25 cellular contexts compared by ENCODE assay signal in genomic region chr1:223140551-223140950, GRCh38. TPM values are rescaled to one million over a fixed set of nuclear protein-coding genes. Genes with fewer than 3 reads are reported as not detected.
A peak's percentile ranks its signal among the peaks of the same experiment; 100 is the strongest.
DNase-seq lines count a peak whose midpoint lies in the region; ATAC-seq and TF ChIP-seq lines count a peak whose summit lies in the region.
"Had no signal": no experiment of that assay in that cellular context is flagged by ENCODE, and none has a peak within 500 bp of the region (broad histone marks: within the 10 kb centered on the region; RNA-seq: fewer than 3 reads in every experiment).

No MANE protein-coding gene starts in this region.

- H3K36me3 ChIP-seq in GM23338 (ENCODE audit: insufficient read depth), result no peaks in the 10 kb centered on the region
- no peaks in the 10 kb centered on the region for H3K36me3 ChIP-seq in body of pancreas (replicated peaks in 1 of 2; ENCODE audit: insufficient read depth in 1 of 2, low read depth in 2 of 2)
- H3K36me3 ChIP-seq in left lung, result no peaks in the 10 kb centered on the region
- H3K36me3 ChIP-seq in smooth muscle cell (ENCODE audit: low read depth), result no peaks in the 10 kb centered on the region
- H3K36me3 ChIP-seq in ovary, result no peaks in the 10 kb centered on the region
- H3K36me3 ChIP-seq in colonic mucosa, result no peaks in the 10 kb centered on the region
- H3K36me3 ChIP-seq: pancreas, WERI-Rb-1 had no signal

- H3K27ac ChIP-seq in GM23338 (ENCODE audit: low read depth), result no peak overlapping the region
- peak overlapping the region; percentile 50 to 73 (median 71) for H3K27ac ChIP-seq in body of pancreas
- H3K27ac ChIP-seq in left lung, result peak overlapping the region; percentile 5 to 42
- no peak overlapping the region for H3K27ac ChIP-seq in smooth muscle cell (ENCODE audit: low read depth)
- no peak overlapping the region for H3K27ac ChIP-seq in ovary
- no peak overlapping the region for H3K27ac ChIP-seq in colonic mucosa
- H3K27ac ChIP-seq: WERI-Rb-1 had no signal

- H3K9ac ChIP-seq in smooth muscle cell (ENCODE audit: low read depth) (no peak overlapping the region), colonic mucosa (ENCODE audit: low read depth in 2 of 2, low read length in 2 of 2) (peak overlapping the region in 1 of 2 donors; percentile 22)
- H3K9ac ChIP-seq: SK-N-SH had no signal

- H3K27me3 Mint-ChIP-seq in GM23338 (ENCODE audit: insufficient read depth, low read depth, poor library complexity), result peaks cover 12% of the 10 kb centered on the region
- peaks cover 13% of the 10 kb centered on the region for H3K27me3 Mint-ChIP-seq in T-helper 2 cell treated with Interferon-gamma antibody and Interleukin-4, amounts not matched to agents 5 μg/mL and 100 μg/mL, for 36 hours (ENCODE audit: low read depth)
- H3K27me3 Mint-ChIP-seq: activated naive CD8-positive, alpha-beta T cell; CD4-positive, alpha-beta T cell had no signal

- H3K4me1 ChIP-seq in GM23338 (ENCODE audit: insufficient read depth) (peaks cover 11% of the 10 kb centered on the region), body of pancreas (peaks cover 51% of the 10 kb centered on the region), left lung (peaks cover 25 to 84% of the 10 kb centered on the region in 2 donors), smooth muscle cell (ENCODE audit: low read depth) (peaks cover 4% of the 10 kb centered on the region), ovary (ENCODE audit: insufficient read depth) (peaks cover 17% of the 10 kb centered on the region), colonic mucosa (peaks cover 8% of the 10 kb centered on the region)

- H3K79me2 ChIP-seq in GM23338 (replicated peaks; ENCODE audit: insufficient read depth) (no peaks in the 10 kb centered on the region), smooth muscle cell (ENCODE audit: low read depth) (no peaks in the 10 kb centered on the region)

- TF ChIP-seq CTCF in GM23338 (conservative IDR thresholded peaks at IDR 0.05; ENCODE audit: low read depth in 2 of 2) (no peak), body of pancreas (IDR thresholded peaks at IDR 0.05) (no peak), left lung (IDR thresholded peaks at IDR 0.05) (no peak), smooth muscle cell (IDR thresholded peaks at IDR 0.05; ENCODE audit: borderline replicate concordance, insufficient read depth, poor library complexity, severe bottlenecking) (no peak), ovary (IDR thresholded peaks at IDR 0.05) (no peak), colonic mucosa (IDR thresholded peaks at IDR 0.05) (no peak)

- H3K4me1 Mint-ChIP-seq in GM23338, result peaks cover 28% of the 10 kb centered on the region
- peaks cover 10% of the 10 kb centered on the region for H3K4me1 Mint-ChIP-seq in T-helper 2 cell treated with Interferon-gamma antibody and Interleukin-4, amounts not matched to agents 5 μg/mL and 100 μg/mL, for 36 hours (ENCODE audit: low read depth)

- H3K4me3 ChIP-seq in GM23338 (no peak overlapping the region), body of pancreas (no peak overlapping the region), left lung (no peak overlapping the region), smooth muscle cell (no peak overlapping the region), ovary (no peak overlapping the region), colonic mucosa (no peak overlapping the region)
- H3K4me3 ChIP-seq: pancreas had no signal

- no peak for ATAC-seq in GM23338
- no peak for ATAC-seq in body of pancreas
- no peak for ATAC-seq in left lung
- ATAC-seq: naive thymus-derived CD8-positive, alpha-beta T cell; pancreas; sciatic nerve had no signal

- no peak overlapping the region for H3K27ac Mint-ChIP-seq in GM23338
- no peak overlapping the region for H3K27ac Mint-ChIP-seq in T-helper 2 cell treated with Interferon-gamma antibody and Interleukin-4, amounts not matched to agents 5 μg/mL and 100 μg/mL, for 36 hours
- H3K27ac Mint-ChIP-seq: activated CD4-positive, alpha-beta T cell treated with anti-CD3 and anti-CD28 coated beads, Interleukin-2, amount 10 ng/mL, durations not matched to agents 7 days and 5 days; activated naive CD8-positive, alpha-beta T cell; activated T-helper 1 cell treated with anti-CD3 and anti-CD28 coated beads, Interleukin-12 subunit alpha, Interleukin-12 subunit beta, Interleukin-2, Interleukin-4 antibody, amounts not matched to agents 30 ng/mL and 10 ng/mL and 1 ng/mL, durations not matched to agents 14 hours and 24 hours and 36 hours; CD4-positive, alpha-beta T cell had no signal

- H2AFZ ChIP-seq in GM23338 (0 out of 2 replicates have a peak overlapping the region, but pooled peaks have one; percentile 43), smooth muscle cell (ENCODE audit: low read depth) (peak overlapping the region; percentile 22)

- intact Hi-C loops in body of pancreas (cut with DNase I) (no loop called here), left lung (cut with DNase I) (no loop called here), ovary (cut with DNase I) (no loop called here), colonic mucosa (cut with DNase I) (loop anchor here (10.0 kb wide), 1 partner anchor 214 kb away; no protein-coding TSS in a partner anchor)

- H3K9me3 Mint-ChIP-seq in GM23338, result no peaks in the 10 kb centered on the region; the same call in 1 of the 3 replicates
- H3K9me3 Mint-ChIP-seq in T-helper 2 cell treated with Interferon-gamma antibody and Interleukin-4, amounts not matched to agents 5 μg/mL and 100 μg/mL, for 36 hours, result no peaks in the 10 kb centered on the region
- H3K9me3 Mint-ChIP-seq: activated CD4-positive, alpha-beta T cell treated with anti-CD3 and anti-CD28 coated beads, Interleukin-2, amount 10 ng/mL, durations not matched to agents 7 days and 5 days; activated T-helper 1 cell treated with anti-CD3 and anti-CD28 coated beads, Interleukin-12 subunit alpha, Interleukin-12 subunit beta, Interleukin-2, Interleukin-4 antibody, amounts not matched to agents 30 ng/mL and 10 ng/mL and 1 ng/mL, durations not matched to agents 14 hours and 24 hours and 36 hours; CD4-positive, alpha-beta T cell; naive thymus-derived CD8-positive, alpha-beta T cell had no signal

- no peak overlapping the region for H3K4me3 Mint-ChIP-seq in GM23338
- H3K4me3 Mint-ChIP-seq in T-helper 2 cell treated with Interferon-gamma antibody and Interleukin-4, amounts not matched to agents 5 μg/mL and 100 μg/mL, for 36 hours, result no peak overlapping the region
- H3K4me3 Mint-ChIP-seq: activated CD4-positive, alpha-beta T cell treated with anti-CD3 and anti-CD28 coated beads, Interleukin-2, amount 10 ng/mL, durations not matched to agents 7 days and 5 days; activated naive CD8-positive, alpha-beta T cell; activated T-helper 1 cell treated with anti-CD3 and anti-CD28 coated beads, Interleukin-12 subunit alpha, Interleukin-12 subunit beta, Interleukin-2, Interleukin-4 antibody, amounts not matched to agents 30 ng/mL and 10 ng/mL and 1 ng/mL, durations not matched to agents 14 hours and 24 hours and 36 hours; naive thymus-derived CD8-positive, alpha-beta T cell had no signal

- WGBS in body of pancreas, 2 donors, result 83 to 90% methylated on average over 3 of the region's 3 CpGs
- 91% methylated on average over 3 of the region's 3 CpGs for WGBS in smooth muscle cell (ENCODE audit: low lambda C conversion rate)
- whole genome bisulfite sequencing in ovary, 3 donors, result 90 to 92% (median 91%) methylated on average over 3 of the region's 3 CpGs

- no peaks in the 10 kb centered on the region for H4K20me1 ChIP-seq in GM23338 (replicated peaks; ENCODE audit: insufficient read depth)
- no peaks in the 10 kb centered on the region for H4K20me1 ChIP-seq in smooth muscle cell (ENCODE audit: low read depth)

- H3K9me3 ChIP-seq in body of pancreas, result no peaks in the 10 kb centered on the region
- no peaks in the 10 kb centered on the region for H3K9me3 ChIP-seq in left lung
- no peaks in the 10 kb centered on the region for H3K9me3 ChIP-seq in smooth muscle cell (replicated peaks; ENCODE audit: low read depth)
- H3K9me3 ChIP-seq in ovary, result no peaks in the 10 kb centered on the region
- H3K9me3 ChIP-seq in colonic mucosa, result no peaks in the 10 kb centered on the region
- H3K9me3 ChIP-seq: pancreas, SK-N-SH had no signal

- TF ChIP-seq POLR2A in body of pancreas (IDR thresholded peaks at IDR 0.05), result no peak
- no peak for TF ChIP-seq POLR2A in ovary (IDR thresholded peaks at IDR 0.05)

- H3K4me2 ChIP-seq in GM23338 (no peak overlapping the region), smooth muscle cell (no peak overlapping the region)
- H3K4me2 ChIP-seq: SK-N-SH had no signal

- H3F3A ChIP-seq in GM23338 (replicated peaks; ENCODE audit: low read depth) (0 out of 2 replicates have a peak, but pooled peaks cover 10% of the 10 kb centered on the region), smooth muscle cell (ENCODE audit: low read depth) (no peaks in the 10 kb centered on the region)

- H3K27me3 ChIP-seq in GM23338 (ENCODE audit: insufficient read depth) (0 out of 2 replicates have a peak, but pooled peaks cover 9% of the 10 kb centered on the region), body of pancreas (no peaks in the 10 kb centered on the region), left lung (no peaks in the 10 kb centered on the region), smooth muscle cell (ENCODE audit: low read depth) (no peaks in the 10 kb centered on the region), ovary (no peaks in the 10 kb centered on the region), colonic mucosa (no peaks in the 10 kb centered on the region)
- H3K27me3 ChIP-seq: pancreas had no signal

- TF ChIP-seq EP300 in ovary (IDR thresholded peaks at IDR 0.05), result no peak

- H3K9me2 ChIP-seq in GM23338 (ENCODE audit: insufficient read depth), result peaks cover 6% of the 10 kb centered on the region; the same call in 1 of the 2 replicates
- H3K9me2 ChIP-seq: SK-N-SH had no signal

- no peaks in the 10 kb centered on the region for H3K36me3 Mint-ChIP-seq in GM23338 (ENCODE audit: low read depth)
- H3K36me3 Mint-ChIP-seq in T-helper 2 cell treated with Interferon-gamma antibody and Interleukin-4, amounts not matched to agents 5 μg/mL and 100 μg/mL, for 36 hours (ENCODE audit: low read depth), result no peaks in the 10 kb centered on the region
- H3K36me3 Mint-ChIP-seq: activated naive CD8-positive, alpha-beta T cell; naive thymus-derived CD8-positive, alpha-beta T cell had no signal

- DNase-seq in GM23338 (ENCODE audit: low spot score), result no peak
- no peak for DNase-seq in body of pancreas
- DNase-seq in left lung, result no peak
- no peak for DNase-seq in smooth muscle cell (lab: John Stamatoyannopoulos, UW; ENCODE audit: unreplicated experiment)
- no peak for DNase-seq in ovary
- DNase-seq in colonic mucosa, result no peak
- DNase-seq in NCI-H1105 treated with DMSO at 0.1 percent for 48 hours (lab: John Stamatoyannopoulos, UW), result no peak
- DNase-seq in T-helper 2 cell treated with Interferon-gamma antibody and Interleukin-4, amounts not matched to agents 5 μg/mL and 100 μg/mL, for 36 hours (ENCODE audit: low spot score), result no peak
- DNase-seq: activated CD4-positive, alpha-beta T cell treated with anti-CD3 and anti-CD28 coated beads, Interleukin-2, amount 10 ng/mL, durations not matched to agents 7 days and 5 days; CD4-positive, alpha-beta T cell; DMS153; effector CD4-positive, alpha-beta T cell; erythroblast; GDM1; kidney glomerular epithelial cell; naive thymus-derived CD8-positive, alpha-beta T cell; NCI-H187 treated with DMSO at 0.1 percent for 48 hours; NCI-H446 treated with DMSO at 0.1 percent for 48 hours; SK-N-SH; WERI-Rb-1 had no signal

RNA-seq across cellular contexts. Expression of gene TLR5, which starts 2.5 kb away (rescaled TPM):
- total RNA-seq in GM23338 (2014; rRNA removed; shearing (Covaris generic)), result 0.10 and 0.50 TPM in 2 replicates
- polyA plus RNA-seq in GM23338 (2016; fragmentation: Nextera tagmentation; extraction: Ambion mirVana) (0.39 and 1.3 TPM in 2 replicates), smooth muscle cell (0.72 and 1.0 TPM in 2 replicates), ovary (10 to 100 TPM in 1 of 2 donors, 1 to 10 TPM in 1; 9.9 to 22.3 TPM)
- total RNA-seq in body of pancreas (10 to 100 TPM in 1 of 2 donors, 1 to 10 TPM in 1; 8.2 to 10.1 TPM), left lung (10 to 100 TPM; 14.7 to 27.6 TPM), smooth muscle cell (2.7 and 6.8 TPM in 2 replicates), ovary (10 to 100 TPM in 6 of 7 donors, 1 to 10 TPM in 1; 7.7 to 38.8 (median 29.3) TPM), colonic mucosa (1 to 10 TPM; 1.7 to 3.0 TPM)
- total RNA-seq: activated T-helper 1 cell treated with anti-CD3 and anti-CD28 coated beads, Interleukin-12 subunit alpha, Interleukin-12 subunit beta, Interleukin-2, Interleukin-4 antibody, amounts not matched to agents 30 ng/mL and 10 ng/mL and 1 ng/mL, durations not matched to agents 14 hours and 24 hours and 36 hours; RPMI7951 had no signal
- polyA plus RNA-seq: SK-N-SH had no signal

Comparison
In these comparisons a context has a peak if more than half of its experiments do, and no peak if none do; other contexts are left out.
1. H3K27ac ChIP-seq: peak in body of pancreas (4 of 4) and left lung (2 of 2); none in GM23338 (single experiment), smooth muscle cell (single experiment), ovary (0 of 2) and colonic mucosa (single experiment).